8 cellular contexts compared by ENCODE assay signal in the genomic region with DNA sequence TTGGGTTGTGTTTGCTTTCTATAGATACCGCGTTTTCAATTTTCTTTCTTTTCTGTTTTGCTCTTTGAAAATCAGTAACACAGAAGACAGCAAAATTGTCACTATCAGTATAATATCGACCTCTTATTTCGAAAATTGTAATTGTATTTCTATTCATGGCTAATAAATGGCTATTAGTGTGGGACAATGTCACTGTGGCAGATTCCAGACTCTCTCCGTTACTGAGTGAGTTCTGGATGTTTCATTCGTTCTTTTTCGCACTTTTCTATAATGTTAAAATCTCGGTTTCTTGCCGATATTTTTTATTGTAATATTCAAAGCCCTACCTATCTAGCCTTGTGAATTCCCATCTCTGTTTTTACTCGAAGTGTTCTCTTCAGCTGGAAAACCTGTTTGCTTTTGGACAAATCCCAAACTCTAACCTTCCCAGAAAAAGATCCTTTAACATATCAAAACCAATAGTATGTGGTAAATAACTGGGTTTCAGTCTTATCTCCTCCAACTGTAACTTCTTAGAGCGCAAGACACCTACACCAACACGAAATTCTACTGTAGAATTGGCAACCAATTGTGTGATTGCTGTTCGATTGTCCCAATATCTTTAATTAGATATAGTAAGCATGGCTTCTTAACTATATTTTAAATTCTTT. TPM values are rescaled to one million over a fixed set of nuclear protein-coding genes. Genes with fewer than 3 reads are reported as not detected.
DNase-seq lines count a peak whose midpoint lies in the region; ATAC-seq and TF ChIP-seq lines count a peak whose summit lies in the region.

No MANE protein-coding gene starts in this region.

- no peak overlapping the region for H3K27ac ChIP-seq in endodermal cell (ENCODE audit: low read depth, low read length)

- H3K4me1 ChIP-seq in endodermal cell (ENCODE audit: control insufficient read depth, insufficient read depth, low read length) (no peaks in the 10 kb centered on the region), neuron (ENCODE audit: insufficient read depth, low read length) (peaks cover 7% of the 10 kb centered on the region)

- ATAC-seq in GM21360 (IDR thresholded peaks at IDR 0.05; ENCODE audit: unreplicated experiment) = no peak

- CTCF ChIA-PET in activated CD4-positive, alpha-beta T cell treated with anti-CD3 and anti-CD28 coated beads, Interleukin-2, amount 10 ng/mL, durations not matched to agents 7 days and 5 days (lab: Charles Lee) = interaction anchor here (0.5 to 2.5 kb wide), 33 partner anchors 8 to 495 kb away, joined by 3 to 10 read pairs (median 3); a partner anchor contains a TSS

- H3K9ac ChIP-seq in endodermal cell (ENCODE audit: extremely low read depth, low read length, poor library complexity, severe bottlenecking) = peak overlapping the region; percentile 60

- H3K36me3 ChIP-seq in endodermal cell (ENCODE audit: control insufficient read depth, insufficient read depth, low read length) = no peaks in the 10 kb centered on the region
- H3K36me3 ChIP-seq in neuron (ENCODE audit: insufficient read depth, low read length) = no peaks in the 10 kb centered on the region

- H2AFZ ChIP-seq in neuron (ENCODE audit: low read depth, low read length) = peak overlapping the region; percentile 98

- H3K27ac Mint-ChIP-seq in activated CD4-positive, alpha-beta T cell treated with anti-CD3 and anti-CD28 coated beads, Interleukin-2, amount 10 ng/mL, durations not matched to agents 7 days and 5 days = peak overlapping the region; percentile 92
- H3K27ac Mint-ChIP-seq in endodermal cell = peak overlapping the region; percentile 27

- peaks cover 6% of the 10 kb centered on the region for H3K27me3 Mint-ChIP-seq in activated CD4-positive, alpha-beta T cell treated with anti-CD3 and anti-CD28 coated beads, Interleukin-2, amount 10 ng/mL, durations not matched to agents 7 days and 5 days
- H3K27me3 Mint-ChIP-seq in endodermal cell (ENCODE audit: insufficient read depth) = peaks cover 25% of the 10 kb centered on the region

- peak overlapping the region; percentile 100 for H3K4me3 ChIP-seq in endodermal cell (ENCODE audit: low read length)
- H3K4me3 ChIP-seq in neuron (ENCODE audit: low read length) = peak overlapping the region; percentile 76

- peaks cover 55% of the 10 kb centered on the region for H3K4me1 Mint-ChIP-seq in activated CD4-positive, alpha-beta T cell treated with anti-CD3 and anti-CD28 coated beads, Interleukin-2, amount 10 ng/mL, durations not matched to agents 7 days and 5 days
- H3K4me1 Mint-ChIP-seq in endodermal cell = peaks cover 24% of the 10 kb centered on the region

- DNase-seq in activated CD4-positive, alpha-beta T cell treated with anti-CD3 and anti-CD28 coated beads, Interleukin-2, amount 10 ng/mL, durations not matched to agents 7 days and 5 days = no peak
- no peak for DNase-seq in activated CD4-positive, alpha-beta T cell treated with anti-CD3 and anti-CD28 coated beads, Interleukin-2, amount 50 U/mL, for 1 hour
- DNase-seq in NCI-H69 (lab: John Stamatoyannopoulos, UW) (peak; percentile 52), endodermal cell (no peak), HuH-7 (ENCODE audit: low spot score) (no peak), medulla oblongata (ENCODE audit: extremely low spot score) (no peak)

- H3K36me3 Mint-ChIP-seq in activated CD4-positive, alpha-beta T cell treated with anti-CD3 and anti-CD28 coated beads, Interleukin-2, amount 10 ng/mL, durations not matched to agents 7 days and 5 days (ENCODE audit: low read depth) = peaks cover 2% of the 10 kb centered on the region
- no peaks in the 10 kb centered on the region for H3K36me3 Mint-ChIP-seq in endodermal cell (ENCODE audit: low read depth)

- H3K9me3 Mint-ChIP-seq in activated CD4-positive, alpha-beta T cell treated with anti-CD3 and anti-CD28 coated beads, Interleukin-2, amount 10 ng/mL, durations not matched to agents 7 days and 5 days = no peaks in the 10 kb centered on the region
- H3K9me3 Mint-ChIP-seq in endodermal cell = no peaks in the 10 kb centered on the region

- POLR2A ChIA-PET in activated CD4-positive, alpha-beta T cell treated with anti-CD3 and anti-CD28 coated beads, Interleukin-2, amount 10 ng/mL, durations not matched to agents 7 days and 5 days (lab: Charles Lee) = interaction anchor here (0.7 to 1.0 kb wide), 2 partner anchors 60 to 220 kb away, joined by 3 to 8 read pairs; no protein-coding TSS in a partner anchor

- TF ChIP-seq CTCF in endodermal cell (conservative IDR thresholded peaks at IDR 0.05) = peak; percentile 5

- H3K4me3 Mint-ChIP-seq in activated CD4-positive, alpha-beta T cell treated with anti-CD3 and anti-CD28 coated beads, Interleukin-2, amount 10 ng/mL, durations not matched to agents 7 days and 5 days = peak overlapping the region; percentile 81
- H3K4me3 Mint-ChIP-seq in endodermal cell = peak overlapping the region; percentile 72

- H3K27me3 ChIP-seq in endodermal cell (ENCODE audit: control insufficient read depth, insufficient read depth, low read length, poor library complexity, severe bottlenecking) = peaks cover 20% of the 10 kb centered on the region
- peaks cover 5% of the 10 kb centered on the region for H3K27me3 ChIP-seq in neuron (ENCODE audit: insufficient read depth, low read length)

- H3K9me3 ChIP-seq in endodermal cell (ENCODE audit: control insufficient read depth, low read length) = no peaks in the 10 kb centered on the region
- no peaks in the 10 kb centered on the region for H3K9me3 ChIP-seq in neuron (ENCODE audit: low read length)

- 1 to 8% methylated on average over 3 to 12 of the region's 13 CpGs for WGBS in endodermal cell (ENCODE audit: insufficient coverage in 1 of 2, insufficient read length in 1 of 2), 2 experiments

RNA-seq across cellular contexts. Expression of a gene that starts 6.0 kb away (rescaled TPM):
- total RNA-seq in activated CD4-positive, alpha-beta T cell treated with anti-CD3 and anti-CD28 coated beads, Interleukin-2, amount 10 ng/mL, durations not matched to agents 7 days and 5 days = 10 to 100 TPM; 12.5 to 14.1 TPM
- 100 to 1,000 TPM; 111 to 114 TPM for total RNA-seq in endodermal cell
- 72.9 TPM for polyA plus RNA-seq in endodermal cell (2013, experiment 1 of 2)
- 82.6 TPM for polyA plus RNA-seq in endodermal cell (2013, experiment 2 of 2)

Comparison
In these comparisons a context has a peak if more than half of its experiments do, and no peak if none do; other contexts are left out.
1. RNA of a gene that starts 6.0 kb away (total RNA-seq): 111 to 114 TPM in endodermal cell; 12.5 to 14.1 TPM in activated CD4-positive, alpha-beta T cell treated with anti-CD3 and anti-CD28 coated beads, Interleukin-2, amount 10 ng/mL, durations not matched to agents 7 days and 5 days; every median in the first group is over 4 times any median in the second.